Comparison of ENCODE assay signal across 1 cellular context in genomic region chr19:35628264-35628564, GRCh38.
TF ChIP-seq lines count a peak whose summit lies in the region.

No MANE protein-coding gene starts in this region.

TF ChIP-seq in GM12878, 131 proteins besides CTCF, POLR2A, EP300 and RAD21:
- no peak for TF ChIP-seq USF2 (IDR thresholded peaks at IDR 0.05; ENCODE audit: borderline replicate concordance, low read depth, low read length)
- TF ChIP-seq YY1 (IDR thresholded peaks at IDR 0.05; ENCODE audit: low read depth, low read length) = 0 out of 2 replicates have a peak, but pooled peaks have one; percentile 11
- TF ChIP-seq NRF1 (conservative IDR thresholded peaks at IDR 0.05; ENCODE audit: low read depth, low read length) = no peak
- TF ChIP-seq FOS (IDR thresholded peaks at IDR 0.05; ENCODE audit: borderline replicate concordance, extremely low read depth, insufficient read length) = no peak
